10 cellular contexts compared by ENCODE assay signal in the genomic region with DNA sequence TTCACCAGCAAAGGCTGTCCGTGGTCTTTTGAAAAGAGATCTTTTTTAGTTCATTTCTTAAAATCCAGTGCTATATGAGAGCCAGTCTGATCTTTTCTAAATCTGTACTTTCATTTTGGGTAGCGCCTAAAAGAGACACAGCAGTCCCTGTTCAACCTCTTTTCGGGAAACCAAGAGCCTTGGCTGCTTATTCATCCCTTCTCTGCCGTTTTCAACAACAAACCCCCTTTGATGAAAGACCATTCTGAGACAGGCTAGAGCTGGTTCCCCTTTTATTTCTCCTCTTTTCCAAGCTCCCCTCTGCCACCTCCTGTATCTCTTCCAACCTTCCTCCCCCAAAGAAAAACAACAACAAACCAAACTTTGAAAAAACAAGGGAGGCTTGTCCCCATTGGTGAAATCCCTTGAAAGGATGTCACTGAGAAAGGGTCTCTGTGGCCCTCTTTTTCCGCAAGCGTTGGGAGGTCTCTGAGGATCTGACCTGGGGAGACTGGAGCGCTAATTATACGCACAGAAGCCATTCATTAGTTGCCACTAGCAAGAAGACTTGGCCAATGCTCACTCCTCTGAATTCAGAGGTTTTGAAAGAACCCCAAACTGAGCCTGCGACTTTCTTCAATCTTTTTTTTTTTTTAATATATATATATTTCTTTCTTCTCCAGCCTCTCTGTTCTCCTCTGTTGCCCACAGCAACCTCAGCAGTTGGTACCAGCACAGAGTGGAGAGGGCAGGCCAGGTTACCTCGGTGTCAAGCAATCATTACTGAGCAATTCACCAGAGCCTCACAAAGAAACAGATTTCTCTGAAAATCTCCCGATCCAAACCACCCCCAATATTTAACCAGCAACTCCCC.
DNase-seq lines count a peak whose midpoint lies in the region; ATAC-seq lines count a peak whose summit lies in the region.
"Had no signal": no experiment of that assay in that cellular context is flagged by ENCODE, and none has a peak within 500 bp of the region (broad histone marks: within the 10 kb centered on the region; RNA-seq: fewer than 3 reads in every experiment).

No MANE protein-coding gene starts in this region.

- peaks cover 98% of the 10 kb centered on the region for H3K4me1 Mint-ChIP-seq in activated T-cell treated with anti-CD3 and anti-CD28 coated beads, Interleukin-2, amount 50 U/mL, for 72 hours (ENCODE audit: low read depth)
- peaks cover 69% of the 10 kb centered on the region for H3K4me1 Mint-ChIP-seq in activated naive CD8-positive, alpha-beta T cell treated with anti-CD3 and anti-CD28 coated beads, Interleukin-2, amount 10 ng/mL, durations not matched to agents 7 days and 5 days

- POLR2A ChIA-PET in activated naive CD8-positive, alpha-beta T cell treated with anti-CD3 and anti-CD28 coated beads, Interleukin-2, amount 10 ng/mL, durations not matched to agents 7 days and 5 days (lab: Charles Lee): interaction anchor here (1.0 to 7.7 kb wide), 9 partner anchors 18 to 101 kb away, joined by 3 to 120 read pairs (median 4); a partner anchor contains a TSS

- H3K36me3 Mint-ChIP-seq in activated T-cell treated with anti-CD3 and anti-CD28 coated beads, Interleukin-2, amount 50 U/mL, for 72 hours (ENCODE audit: insufficient read depth in 2 of 2): no peaks in the 10 kb centered on the region
- peaks cover 9% of the 10 kb centered on the region for H3K36me3 Mint-ChIP-seq in activated naive CD8-positive, alpha-beta T cell treated with anti-CD3 and anti-CD28 coated beads, Interleukin-2, amount 10 ng/mL, durations not matched to agents 7 days and 5 days

- H3K27ac Mint-ChIP-seq in activated T-cell treated with anti-CD3 and anti-CD28 coated beads, Interleukin-2, amount 50 U/mL, for 72 hours: peak overlapping the region; percentile 93
- peak overlapping the region; percentile 91 for H3K27ac Mint-ChIP-seq in activated naive CD8-positive, alpha-beta T cell treated with anti-CD3 and anti-CD28 coated beads, Interleukin-2, amount 10 ng/mL, durations not matched to agents 7 days and 5 days

- peak overlapping the region; percentile 59 for H3K27ac ChIP-seq in substantia nigra (ENCODE audit: low read depth, low read length, poor library complexity, severe bottlenecking)

- peak; percentile 6 to 12 for ATAC-seq in activated T-cell treated with anti-CD3 and anti-CD28 coated beads, Interleukin-2, amount 50 U/mL, for 72 hours (replicated peaks in 1 of 2)
- no peak for ATAC-seq in activated naive CD8-positive, alpha-beta T cell treated with anti-CD3 and anti-CD28 coated beads, Interleukin-2, amount 10 ng/mL, durations not matched to agents 7 days and 5 days (ENCODE audit: low read depth)

- no peaks in the 10 kb centered on the region for H3K9me3 Mint-ChIP-seq in activated T-cell treated with anti-CD3 and anti-CD28 coated beads, Interleukin-2, amount 50 U/mL, for 72 hours
- H3K9me3 Mint-ChIP-seq in activated naive CD8-positive, alpha-beta T cell treated with anti-CD3 and anti-CD28 coated beads, Interleukin-2, amount 10 ng/mL, durations not matched to agents 7 days and 5 days: no peaks in the 10 kb centered on the region

- no peaks in the 10 kb centered on the region for H3K27me3 Mint-ChIP-seq in activated T-cell treated with anti-CD3 and anti-CD28 coated beads, Interleukin-2, amount 50 U/mL, for 72 hours (ENCODE audit: low read depth)
- no peaks in the 10 kb centered on the region for H3K27me3 Mint-ChIP-seq in activated naive CD8-positive, alpha-beta T cell treated with anti-CD3 and anti-CD28 coated beads, Interleukin-2, amount 10 ng/mL, durations not matched to agents 7 days and 5 days

- H3K4me3 Mint-ChIP-seq in activated T-cell treated with anti-CD3 and anti-CD28 coated beads, Interleukin-2, amount 50 U/mL, for 72 hours: peak overlapping the region; percentile 87 to 98
- peak overlapping the region; percentile 81 for H3K4me3 Mint-ChIP-seq in activated naive CD8-positive, alpha-beta T cell treated with anti-CD3 and anti-CD28 coated beads, Interleukin-2, amount 10 ng/mL, durations not matched to agents 7 days and 5 days

- no peak for DNase-seq in activated T-cell treated with anti-CD3 and anti-CD28 coated beads, Interleukin-2, amount 50 U/mL, for 72 hours
- no peak for DNase-seq in activated T-cell treated with anti-CD3 and anti-CD28 coated beads, Interleukin-2, amount 50 U/mL, for 48 hours
- DNase-seq in activated naive CD8-positive, alpha-beta T cell treated with anti-CD3 and anti-CD28 coated beads, Interleukin-2, amount 10 ng/mL, durations not matched to agents 7 days and 5 days: no peak
- peak; percentile 34 for DNase-seq in left kidney (ENCODE audit: low read depth, low spot score)
- peak in 21 of 49 donors; percentile 18 to 75 (median 42) for DNase-seq in substantia nigra (lab: John Stamatoyannopoulos, UW)
- no peak for DNase-seq in NCI-H1694 (lab: John Stamatoyannopoulos, UW)
- DNase-seq in NCI-H187 treated with DMSO at 0.1 percent for 48 hours (lab: John Stamatoyannopoulos, UW): no peak
- no peak for DNase-seq in HK-2 (ENCODE audit: unreplicated experiment)
- DNase-seq: NCI-H226, retina had no signal
